10 cellular contexts compared by ENCODE assay signal in the genomic region with DNA sequence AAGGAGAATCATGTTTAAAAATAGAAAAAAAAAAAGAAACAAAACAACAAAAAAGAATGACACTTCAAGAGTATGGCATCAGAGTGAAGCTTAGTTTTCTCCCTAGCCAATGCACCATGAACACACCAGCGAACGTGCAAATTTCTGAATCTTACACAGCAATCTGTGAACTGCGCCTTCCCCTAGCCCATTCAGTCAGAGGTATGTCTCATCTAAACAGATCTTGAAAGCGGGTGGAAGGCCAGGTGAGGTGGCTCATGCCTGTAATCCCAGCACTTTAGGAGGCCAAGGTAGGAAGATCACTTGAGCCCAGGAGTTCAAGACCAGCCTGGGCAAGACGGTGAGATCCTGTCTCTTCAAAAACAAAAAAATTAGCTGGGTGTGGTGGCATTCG.
DNase-seq lines count a peak whose midpoint lies in the region; ATAC-seq and TF ChIP-seq lines count a peak whose summit lies in the region.
"Had no signal": no experiment of that assay in that cellular context is flagged by ENCODE, and none has a peak within 500 bp of the region (broad histone marks: within the 10 kb centered on the region; RNA-seq: fewer than 3 reads in every experiment).

No MANE protein-coding gene starts in this region.

- no peaks in the 10 kb centered on the region for H3K27me3 ChIP-seq in adipocyte (replicated peaks; ENCODE audit: control insufficient read depth, insufficient read depth, low read length)
- H3K27me3 ChIP-seq in foreskin keratinocyte, result no peaks in the 10 kb centered on the region
- no peaks in the 10 kb centered on the region for H3K27me3 ChIP-seq in neuronal stem cell (ENCODE audit: control insufficient read depth in 3 of 3, insufficient read depth in 3 of 3, low read depth in 1 of 3, low read length in 3 of 3)
- H3K27me3 ChIP-seq in transverse colon, result no peaks in the 10 kb centered on the region

- no peak for TF ChIP-seq CTCF in foreskin keratinocyte (conservative IDR thresholded peaks at IDR 0.05)
- TF ChIP-seq CTCF in transverse colon (IDR thresholded peaks at IDR 0.05), result no peak
- TF ChIP-seq CTCF in omental fat pad (IDR thresholded peaks at IDR 0.05), result no peak

- H3K79me1 ChIP-seq in neuronal stem cell (ENCODE audit: low read depth, low read length), result peaks cover 5% of the 10 kb centered on the region

- intact Hi-C loops in transverse colon (cut with DNase I; ENCODE audit: low total_unique reads), result loop anchor here (2.0 kb wide), 1 partner anchor 89 kb away; no protein-coding TSS in a partner anchor

- TF ChIP-seq EP300 in transverse colon (IDR thresholded peaks at IDR 0.05; ENCODE audit: low read depth), result no peak

- H4K8ac ChIP-seq in neuronal stem cell (ENCODE audit: low read depth, low read length), result no peak overlapping the region

- H3K14ac ChIP-seq in neuronal stem cell (ENCODE audit: low read length), result no peak overlapping the region

- H3K36me3 ChIP-seq in adipocyte (ENCODE audit: control insufficient read depth, insufficient read depth, low read length, severe bottlenecking) (peaks cover 2% of the 10 kb centered on the region), neuronal stem cell (replicated peaks in 1 of 2; ENCODE audit: control insufficient read depth in 2 of 2, insufficient read depth in 2 of 2, low read length in 2 of 2) (peaks cover 3 to 4% of the 10 kb centered on the region in 2 donors), transverse colon (peaks cover 0 to 2% (median 0%) of the 10 kb centered on the region in 4 donors)

- H3K4ac ChIP-seq in neuronal stem cell (ENCODE audit: low read length), result no peak overlapping the region

- no peak overlapping the region for H3K23ac ChIP-seq in neuronal stem cell (ENCODE audit: low read depth, low read length, poor library complexity)

- H2BK12ac ChIP-seq in neuronal stem cell (ENCODE audit: low read length), result no peak overlapping the region

- H3K4me2 ChIP-seq in neuronal stem cell (ENCODE audit: insufficient read depth, low read length, poor library complexity, severe bottlenecking), result no peak overlapping the region

- H3K4me3 ChIP-seq in adipocyte (ENCODE audit: low read length), result peak overlapping the region; percentile 36
- H3K4me3 ChIP-seq in neuronal stem cell (ENCODE audit: low read length in 2 of 2), result no peak overlapping the region
- no peak overlapping the region for H3K4me3 ChIP-seq in transverse colon

- peaks cover 35% of the 10 kb centered on the region for H3K4me1 ChIP-seq in adipocyte (ENCODE audit: control insufficient read depth, insufficient read depth, low read length)
- H3K4me1 ChIP-seq in foreskin keratinocyte, result no peaks in the 10 kb centered on the region
- peaks cover 18 to 27% of the 10 kb centered on the region in 2 donors for H3K4me1 ChIP-seq in neuronal stem cell (ENCODE audit: control insufficient read depth in 2 of 2, insufficient read depth in 1 of 2, low read depth in 1 of 2, low read length in 2 of 2)
- peaks cover 8 to 36% (median 22%) of the 10 kb centered on the region in 4 donors for H3K4me1 ChIP-seq in transverse colon

- DNase-seq in adipocyte (ENCODE audit: low read depth) (no peak), foreskin keratinocyte (no peak), neuronal stem cell (ENCODE audit: low spot score) (no peak), transverse colon (no peak), NCI-H748 (lab: John Stamatoyannopoulos, UW; ENCODE audit: unreplicated experiment) (no peak), omental fat pad (ENCODE audit: low spot score) (no peak)
- no peak for DNase-seq in stimulated activated CD4-positive, alpha-beta T cell treated with anti-CD3 and anti-CD28 coated beads, Interleukin-4, amount 100 ng/mL, for 4 hours
- DNase-seq: erythroblast, NCI-H2029 treated with DMSO at 0.1 percent for 48 hours had no signal

- no peak overlapping the region for H4K91ac ChIP-seq in neuronal stem cell (ENCODE audit: low read depth, low read length, poor library complexity)

- WGBS in neuronal stem cell (ENCODE audit: extremely low coverage in 2 of 2, insufficient read length in 2 of 2, insufficient replicate concordance in 1 of 2), 2 donors, result no CpG with 5 or more reads among the region's 6 CpGs
- WGBS in transverse colon (ENCODE audit: low coverage in 1 of 2), 2 donors, result 89 to 100% methylated on average over 4 to 6 of the region's 6 CpGs

- no peak overlapping the region for H3K27ac ChIP-seq in foreskin keratinocyte
- H3K27ac ChIP-seq in neuronal stem cell (replicated peaks; ENCODE audit: low read length), result no peak overlapping the region
- H3K27ac ChIP-seq in transverse colon, result peak overlapping the region; percentile 72 to 81 (median 76)

- H2BK15ac ChIP-seq in neuronal stem cell (ENCODE audit: low read length), result no peak overlapping the region

- H3K9me3 ChIP-seq in adipocyte (ENCODE audit: control insufficient read depth, low read length), result no peaks in the 10 kb centered on the region
- H3K9me3 ChIP-seq in neuronal stem cell (replicated peaks in 1 of 2; ENCODE audit: control insufficient read depth in 2 of 2, insufficient read depth in 1 of 2, low read depth in 1 of 2, low read length in 2 of 2), result no peaks in the 10 kb centered on the region
- H3K9me3 ChIP-seq in transverse colon, result no peaks in the 10 kb centered on the region

- peak overlapping the region; percentile 73 for H2AFZ ChIP-seq in neuronal stem cell (ENCODE audit: low read length)

- in situ Hi-C loops in transverse colon (cut with MboI; ENCODE audit: low pct_ligation_motif_present in 1 of 4, low pct_unique_long_range_greater_than_20kb in 1 of 4, low sequenced_read_pairs in 3 of 4), result no loop called here

- H3K9ac ChIP-seq in adipocyte (ENCODE audit: low read length) (peak overlapping the region; percentile 40), neuronal stem cell (ENCODE audit: low read depth, low read length, poor library complexity) (no peak overlapping the region)

- no peak overlapping the region for H2BK120ac ChIP-seq in neuronal stem cell (ENCODE audit: low read depth, low read length)

- H3K18ac ChIP-seq in neuronal stem cell (ENCODE audit: low read length), result no peak overlapping the region

- TF ChIP-seq POLR2A in transverse colon (IDR thresholded peaks at IDR 0.05), result no peak

- H2BK5ac ChIP-seq in neuronal stem cell (ENCODE audit: low read length), result no peak overlapping the region

- ATAC-seq in foreskin keratinocyte (peak; percentile 13), GM21360 (IDR thresholded peaks at IDR 0.05; ENCODE audit: unreplicated experiment) (no peak), omental fat pad (ENCODE audit: low FRiP score) (no peak)

- no peak overlapping the region for H2AK5ac ChIP-seq in neuronal stem cell (ENCODE audit: low read depth, low read length)

Comparison
In these comparisons a context has a peak if more than half of its experiments do, and no peak if none do; other contexts are left out.
1. H3K27ac ChIP-seq: peak in transverse colon (4 of 4); none in foreskin keratinocyte (single experiment) and neuronal stem cell (single experiment).